In the genomic region with DNA sequence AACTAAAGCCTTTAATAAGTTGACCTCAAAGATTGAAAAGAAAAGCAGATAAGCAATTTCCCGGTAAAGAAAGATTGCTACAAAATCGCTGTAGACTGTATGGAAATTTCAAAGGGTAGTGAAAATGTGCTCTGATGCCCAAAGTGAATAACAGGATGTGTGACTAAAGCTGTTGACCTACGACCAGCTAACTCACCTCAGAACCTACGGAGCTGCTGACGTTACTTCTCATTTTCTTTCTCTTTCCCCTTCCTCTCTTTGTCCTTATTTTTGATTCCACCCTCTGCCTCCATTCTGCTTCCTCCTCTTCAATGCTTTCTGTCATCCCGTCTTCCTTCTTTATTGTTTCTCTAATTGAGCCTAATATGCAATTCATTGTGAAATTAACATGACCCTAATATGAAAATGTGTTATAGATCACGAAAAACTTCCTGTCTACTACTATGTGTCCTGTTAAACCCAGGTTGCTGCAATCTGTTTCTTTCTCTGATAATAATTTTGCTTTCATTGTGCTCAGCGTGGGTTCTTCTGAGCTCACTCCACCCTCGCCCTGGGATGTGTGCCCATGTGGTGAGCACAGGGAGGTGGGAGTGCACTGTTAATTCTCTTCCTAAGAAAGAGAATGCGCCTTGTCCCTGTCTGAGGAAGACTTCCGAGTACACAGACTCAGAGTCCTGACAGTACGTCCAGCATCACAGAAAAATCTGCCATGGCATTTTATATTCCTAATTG, we compare ENCODE assay signal across 2 cellular contexts.
TF ChIP-seq lines count a peak whose summit lies in the region.

No MANE protein-coding gene starts in this region.

TF ChIP-seq in liver, 16 proteins besides CTCF, POLR2A, EP300 and RAD21:
- TF ChIP-seq NR2F2 (IDR thresholded peaks at IDR 0.05), result peak; percentile 61
- TF ChIP-seq, protein P1, sequence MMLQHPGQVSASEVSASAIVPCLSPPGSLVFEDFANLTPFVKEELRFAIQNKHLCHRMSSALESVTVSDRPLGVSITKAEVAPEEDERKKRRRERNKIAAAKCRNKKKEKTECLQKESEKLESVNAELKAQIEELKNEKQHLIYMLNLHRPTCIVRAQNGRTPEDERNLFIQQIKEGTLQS (IDR thresholded peaks at IDR 0.05), result no peak
- no peak for TF ChIP-seq FOXA1 (IDR thresholded peaks at IDR 0.05)
- TF ChIP-seq, protein P2, sequence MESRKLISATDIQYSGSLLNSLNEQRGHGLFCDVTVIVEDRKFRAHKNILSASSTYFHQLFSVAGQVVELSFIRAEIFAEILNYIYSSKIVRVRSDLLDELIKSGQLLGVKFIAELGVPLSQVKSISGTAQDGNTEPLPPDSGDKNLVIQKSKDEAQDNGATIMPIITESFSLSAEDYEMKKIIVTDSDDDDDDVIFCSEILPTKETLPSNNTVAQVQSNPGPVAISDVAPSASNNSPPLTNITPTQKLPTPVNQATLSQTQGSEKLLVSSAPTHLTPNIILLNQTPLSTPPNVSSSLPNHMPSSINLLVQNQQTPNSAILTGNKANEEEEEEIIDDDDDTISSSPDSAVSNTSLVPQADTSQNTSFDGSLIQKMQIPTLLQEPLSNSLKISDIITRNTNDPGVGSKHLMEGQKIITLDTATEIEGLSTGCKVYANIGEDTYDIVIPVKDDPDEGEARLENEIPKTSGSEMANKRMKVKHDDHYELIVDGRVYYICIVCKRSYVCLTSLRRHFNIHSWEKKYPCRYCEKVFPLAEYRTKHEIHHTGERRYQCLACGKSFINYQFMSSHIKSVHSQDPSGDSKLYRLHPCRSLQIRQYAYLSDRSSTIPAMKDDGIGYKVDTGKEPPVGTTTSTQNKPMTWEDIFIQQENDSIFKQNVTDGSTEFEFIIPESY (IDR thresholded peaks at IDR 0.05), result no peak

TF ChIP-seq in HepG2, 621 proteins besides CTCF, POLR2A, EP300 and RAD21:
- TF ChIP-seq TBL1XR1 (IDR thresholded peaks at IDR 0.05; ENCODE audit: borderline replicate concordance, low read length, partially characterized antibody) (no peak), NR2F2 (IDR thresholded peaks at IDR 0.05; ENCODE audit: borderline replicate concordance, low read depth) (no peak), KLF9 (CRISPR knock-in tag; IDR thresholded peaks at IDR 0.05; ENCODE audit: low read depth) (no peak), ZNF674 (CRISPR knock-in tag; IDR thresholded peaks at IDR 0.05; ENCODE audit: low read depth) (no peak), KLF6 (CRISPR knock-in tag; IDR thresholded peaks at IDR 0.05) (no peak), TAF1 (CRISPR knock-in tag; IDR thresholded peaks at IDR 0.05) (no peak), SIN3A (IDR thresholded peaks at IDR 0.05; ENCODE audit: borderline replicate concordance, low read depth, low read length) (no peak), KDM5A (IDR thresholded peaks at IDR 0.05; ENCODE audit: borderline replicate concordance, low read length) (no peak), FOXO1 (CRISPR knock-in tag; IDR thresholded peaks at IDR 0.05) (no peak)
- TF ChIP-seq, protein P3, sequence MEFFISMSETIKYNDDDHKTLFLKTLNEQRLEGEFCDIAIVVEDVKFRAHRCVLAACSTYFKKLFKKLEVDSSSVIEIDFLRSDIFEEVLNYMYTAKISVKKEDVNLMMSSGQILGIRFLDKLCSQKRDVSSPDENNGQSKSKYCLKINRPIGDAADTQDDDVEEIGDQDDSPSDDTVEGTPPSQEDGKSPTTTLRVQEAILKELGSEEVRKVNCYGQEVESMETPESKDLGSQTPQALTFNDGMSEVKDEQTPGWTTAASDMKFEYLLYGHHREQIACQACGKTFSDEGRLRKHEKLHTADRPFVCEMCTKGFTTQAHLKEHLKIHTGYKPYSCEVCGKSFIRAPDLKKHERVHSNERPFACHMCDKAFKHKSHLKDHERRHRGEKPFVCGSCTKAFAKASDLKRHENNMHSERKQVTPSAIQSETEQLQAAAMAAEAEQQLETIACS (CRISPR knock-in tag; IDR thresholded peaks at IDR 0.05), result no peak
